Comparison of ENCODE assay signal across 8 cellular contexts in the genomic region with DNA sequence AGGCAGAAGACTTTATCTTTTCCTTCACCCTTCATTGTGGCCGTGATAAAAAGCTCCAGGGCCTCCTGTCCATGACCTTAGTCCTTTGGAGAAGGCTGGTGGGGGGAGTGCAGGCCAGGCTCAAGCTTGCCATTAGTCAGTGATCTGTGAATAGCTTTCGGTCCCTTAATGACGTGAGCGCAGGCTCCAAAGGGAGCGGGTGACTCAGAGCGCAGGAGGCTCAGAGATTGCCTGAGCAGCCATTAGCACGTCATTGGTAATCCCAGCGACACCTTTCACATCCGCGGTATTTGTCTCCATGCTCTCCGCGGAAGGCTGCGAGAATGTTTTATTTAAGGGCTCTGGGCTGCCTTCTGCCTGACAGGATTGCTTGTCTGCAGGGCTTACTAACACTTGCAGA.
A peak's percentile ranks its signal among the peaks of the same experiment; 100 is the strongest.
DNase-seq lines count a peak whose midpoint lies in the region; ATAC-seq lines count a peak whose summit lies in the region.

No MANE protein-coding gene starts in this region.

- ATAC-seq in GM18520 (IDR thresholded peaks at IDR 0.05; ENCODE audit: unreplicated experiment): no peak

- DNase-seq in GM04504 (ENCODE audit: low read depth) (peak; percentile 74), T1000 (lab: John Stamatoyannopoulos, UW) (peak; percentile 80), foreskin melanocyte (peak; percentile 15), nucleus accumbens (lab: John Stamatoyannopoulos, UW) (peak in 42 of 56 donors; percentile 1 to 72 (median 30)), NCI-H748 treated with DMSO at 0.1 percent for 48 hours (lab: John Stamatoyannopoulos, UW) (no peak)
- DNase-seq in stimulated activated CD4-positive, alpha-beta T cell treated with anti-CD3 and anti-CD28 coated beads, Interleukin-1b, Interleukin-23, amount 100 ng/mL, for 48 hours: no peak
- no peak for DNase-seq in effector CD8-positive, alpha-beta T cell (lab: John Stamatoyannopoulos, UW)

Comparison
In these comparisons a context has a peak if more than half of its experiments do, and no peak if none do; other contexts are left out.
1. DNase-seq: peak in GM04504 (single experiment), T1000 (single experiment), foreskin melanocyte (single experiment) and nucleus accumbens (42 of 56); none in stimulated activated CD4-positive, alpha-beta T cell treated with anti-CD3 and anti-CD28 coated beads, Interleukin-1b, Interleukin-23, amount 100 ng/mL, for 48 hours (single experiment), effector CD8-positive, alpha-beta T cell (single experiment) and NCI-H748 treated with DMSO at 0.1 percent for 48 hours (single experiment).